Comparison of ENCODE assay signal across 1 cellular context in genomic region chr1:93909146-93910050, GRCh38.
TF ChIP-seq lines count a peak whose summit lies in the region.

GCLM (minus strand) TSS chr1:93909430; CDS start chr1:93909163, 267 bp downstream.

TF ChIP-seq in HepG2, 621 proteins besides CTCF, POLR2A, EP300 and RAD21 (continued from another document and continues in another):
- TF ChIP-seq ZNF512 (CRISPR knock-in tag; IDR thresholded peaks at IDR 0.05) (no peak), ZNF543 (CRISPR knock-in tag; IDR thresholded peaks at IDR 0.05) (no peak), PLSCR1 (CRISPR knock-in tag; IDR thresholded peaks at IDR 0.05; ENCODE audit: borderline replicate concordance) (0 out of 2 replicates have a peak, but pooled peaks have one; percentile 66), WIZ (CRISPR knock-in tag; IDR thresholded peaks at IDR 0.05) (no peak), DDIT3 (CRISPR knock-in tag; IDR thresholded peaks at IDR 0.05) (no peak), ZNF20 (CRISPR knock-in tag; IDR thresholded peaks at IDR 0.05) (no peak), ZNF572 (CRISPR knock-in tag; IDR thresholded peaks at IDR 0.05) (no peak), SP5 (CRISPR knock-in tag; IDR thresholded peaks at IDR 0.05; ENCODE audit: borderline replicate concordance, low read depth) (peak; percentile 85), ZNF557 (CRISPR knock-in tag; IDR thresholded peaks at IDR 0.05) (no peak), ATF7-NPFF (CRISPR knock-in tag; IDR thresholded peaks at IDR 0.05; ENCODE audit: low read depth) (peak; percentile 52; the same call in 1 of the 2 replicates), ZNF317 (CRISPR knock-in tag; IDR thresholded peaks at IDR 0.05) (peak; percentile 21; the same call in 1 of the 2 replicates), ATF5 (CRISPR knock-in tag; IDR thresholded peaks at IDR 0.05; ENCODE audit: low read depth) (no peak), ZNF607 (CRISPR knock-in tag; IDR thresholded peaks at IDR 0.05; ENCODE audit: borderline replicate concordance) (peak; percentile 84), ZBTB20 (CRISPR knock-in tag; IDR thresholded peaks at IDR 0.05; ENCODE audit: borderline replicate concordance, low read depth) (no peak), CBFB (CRISPR knock-in tag; IDR thresholded peaks at IDR 0.05) (peak; percentile 67), ZNF589 (CRISPR knock-in tag; conservative IDR thresholded peaks at IDR 0.05) (no peak), TFDP1 (CRISPR knock-in tag; IDR thresholded peaks at IDR 0.05; ENCODE audit: borderline replicate concordance) (peak; percentile 87; the same call in 1 of the 2 replicates), TOE1 (CRISPR knock-in tag; IDR thresholded peaks at IDR 0.05) (no peak), GATA4 (IDR thresholded peaks at IDR 0.05; ENCODE audit: borderline replicate concordance, low read depth) (no peak), LCORL (IDR thresholded peaks at IDR 0.05) (no peak), LCORL (CRISPR knock-in tag; IDR thresholded peaks at IDR 0.05) (peak; percentile 35; the same call in 1 of the 2 replicates), ZNF253 (CRISPR knock-in tag; IDR thresholded peaks at IDR 0.05; ENCODE audit: borderline replicate concordance) (no peak), THAP8 (CRISPR knock-in tag; IDR thresholded peaks at IDR 0.05; ENCODE audit: borderline replicate concordance) (no peak), RNF219 (CRISPR knock-in tag; IDR thresholded peaks at IDR 0.05) (no peak), ZNF644 (CRISPR knock-in tag; IDR thresholded peaks at IDR 0.05; ENCODE audit: low read depth) (no peak), SIN3B (IDR thresholded peaks at IDR 0.05; ENCODE audit: low read length) (no peak), MAF1 (CRISPR knock-in tag; IDR thresholded peaks at IDR 0.05; ENCODE audit: borderline replicate concordance) (0 out of 2 replicates have a peak, but pooled peaks have one; percentile 42), TAF1 (CRISPR knock-in tag; IDR thresholded peaks at IDR 0.05) (peak; percentile 62), ELF4 (CRISPR knock-in tag; IDR thresholded peaks at IDR 0.05; ENCODE audit: borderline replicate concordance) (no peak), ZMAT3 (CRISPR knock-in tag; conservative IDR thresholded peaks at IDR 0.05) (no peak; the same call in 1 of the 2 replicates), SALL1 (CRISPR knock-in tag; IDR thresholded peaks at IDR 0.05) (peak; percentile 82), NR2F6 (IDR thresholded peaks at IDR 0.05) (no peak), NR2F6 (CRISPR knock-in tag; IDR thresholded peaks at IDR 0.05) (no peak), ETV5 (CRISPR knock-in tag; IDR thresholded peaks at IDR 0.05; ENCODE audit: borderline replicate concordance) (0 out of 2 replicates have a peak, but pooled peaks have one; percentile 13), NFRKB (IDR thresholded peaks at IDR 0.05) (no peak), PBX2 (CRISPR knock-in tag; IDR thresholded peaks at IDR 0.05) (no peak), ZNF780A (CRISPR knock-in tag; IDR thresholded peaks at IDR 0.05) (no peak), SMAD3 (CRISPR knock-in tag; IDR thresholded peaks at IDR 0.05) (no peak), ZNF766 (CRISPR knock-in tag; IDR thresholded peaks at IDR 0.05; ENCODE audit: borderline replicate concordance) (0 out of 2 replicates have a peak, but pooled peaks have one; percentile 69), EEA1 (CRISPR knock-in tag; IDR thresholded peaks at IDR 0.05; ENCODE audit: borderline replicate concordance) (no peak), ZNF430 (CRISPR knock-in tag; IDR thresholded peaks at IDR 0.05) (no peak), ZNF724P (CRISPR knock-in tag; IDR thresholded peaks at IDR 0.05; ENCODE audit: borderline replicate concordance) (no peak; the same call in 1 of the 2 replicates), ZNF496 (CRISPR knock-in tag; IDR thresholded peaks at IDR 0.05; ENCODE audit: insufficient replicate concordance) (no peak), ZNF234 (CRISPR knock-in tag; conservative IDR thresholded peaks at IDR 0.05) (no peak), ELK4 (CRISPR knock-in tag; IDR thresholded peaks at IDR 0.05; ENCODE audit: borderline replicate concordance) (no peak), ZNF800 (CRISPR knock-in tag; IDR thresholded peaks at IDR 0.05) (no peak), ZNF687 (CRISPR knock-in tag; IDR thresholded peaks at IDR 0.05) (peak; percentile 74), ARNT2 (CRISPR knock-in tag; IDR thresholded peaks at IDR 0.05; ENCODE audit: low read depth) (peak; percentile 78; the same call in 1 of the 2 replicates), ATF7 (IDR thresholded peaks at IDR 0.05) (no peak), ATF7 (CRISPR knock-in tag; IDR thresholded peaks at IDR 0.05) (no peak), ZIK1 (CRISPR knock-in tag; IDR thresholded peaks at IDR 0.05; ENCODE audit: borderline replicate concordance, low read depth) (no peak; the same call in 1 of the 2 replicates), ZNF264 (CRISPR knock-in tag; IDR thresholded peaks at IDR 0.05) (0 out of 2 replicates have a peak, but pooled peaks have one; percentile 12), ZC3H4 (CRISPR knock-in tag; IDR thresholded peaks at IDR 0.05; ENCODE audit: borderline replicate concordance) (no peak), ZNF556 (CRISPR knock-in tag; IDR thresholded peaks at IDR 0.05; ENCODE audit: borderline replicate concordance) (no peak; the same call in 1 of the 2 replicates), MAFG (CRISPR knock-in tag; IDR thresholded peaks at IDR 0.05) (peak; percentile 99)
